8 cellular contexts compared by ENCODE assay signal in the genomic region with DNA sequence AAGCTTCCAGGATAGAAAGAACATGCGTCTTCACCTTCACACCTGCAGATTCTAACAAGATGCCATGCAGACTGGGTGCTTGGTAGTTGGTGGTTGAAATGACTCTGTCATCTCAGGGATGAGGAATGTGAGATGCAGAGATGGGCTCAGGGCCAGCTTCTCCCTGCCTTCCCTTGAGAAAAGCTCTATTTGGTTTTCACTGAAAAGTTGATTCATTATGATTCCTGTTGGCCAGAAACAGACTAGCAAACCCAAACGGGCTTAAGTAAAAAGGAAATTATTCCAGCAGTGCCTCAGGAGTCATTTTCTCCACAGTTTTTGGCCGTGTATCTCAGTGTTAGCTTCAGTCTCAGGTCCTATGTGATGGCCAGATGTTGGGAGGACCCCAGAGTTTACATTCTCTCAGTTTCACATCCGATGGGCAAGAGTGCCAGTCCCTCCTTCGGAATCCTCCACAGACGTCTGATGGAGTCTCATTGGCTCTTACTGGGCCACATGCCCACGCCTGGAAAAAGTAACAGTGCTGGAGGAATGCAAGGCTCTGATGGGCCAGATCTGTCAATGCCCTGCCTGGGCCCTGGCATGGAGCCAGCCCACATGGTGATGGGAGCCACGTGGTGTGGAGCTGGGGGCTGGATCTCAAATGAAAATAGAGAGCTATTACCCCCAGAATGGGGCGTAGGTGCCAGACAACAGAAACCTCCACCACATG. TPM values are rescaled to one million over a fixed set of nuclear protein-coding genes. Genes with fewer than 3 reads are reported as not detected.
DNase-seq lines count a peak whose midpoint lies in the region; ATAC-seq and TF ChIP-seq lines count a peak whose summit lies in the region.

No MANE protein-coding gene starts in this region.

- POLR2A ChIA-PET in A673 (lab: Charles Lee; ENCODE audit: low non-redundant PET) = no interaction called here

- intact Hi-C loops in A673 (cut with micrococcal nuclease; ENCODE audit: unreplicated experiment) = no loop called here

- peak; percentile 21 for DNase-seq in A673 (ENCODE audit: low spot score)
- DNase-seq in brain microvascular endothelial cell = peak; percentile 73
- DNase-seq in lung microvascular endothelial cell (ENCODE audit: low read depth in 2 of 2) = peak; percentile 65
- DNase-seq in stimulated activated CD4-positive, alpha-beta T cell treated with anti-CD3 and anti-CD28 coated beads, Interleukin-4, amount 100 ng/mL, for 1 hour = no peak

- H3K36me3 ChIP-seq in A673 (ENCODE audit: insufficient read depth, low read length, poor library complexity, severe bottlenecking) = peaks cover 5% of the 10 kb centered on the region
- H3K36me3 ChIP-seq in KOPT-K1 (ENCODE audit: insufficient read depth, low read length) = peaks cover 64% of the 10 kb centered on the region
- peaks cover 3% of the 10 kb centered on the region for H3K36me3 ChIP-seq in brain microvascular endothelial cell (replicated peaks)

- ATAC-seq in HG03565 (IDR thresholded peaks at IDR 0.05; ENCODE audit: unreplicated experiment) (no peak), GM21529 (IDR thresholded peaks at IDR 0.05; ENCODE audit: unreplicated experiment) (no peak), HG03342 (IDR thresholded peaks at IDR 0.05; ENCODE audit: unreplicated experiment) (no peak)

- CTCF ChIA-PET in A673 (lab: Charles Lee) = interaction anchor here (1.5 kb wide), 1 partner anchor 10 kb away, joined by 3 read pairs; no protein-coding TSS in a partner anchor

- H3K9me3 ChIP-seq in A673 (ENCODE audit: low read depth, low read length, poor library complexity, severe bottlenecking) = no peaks in the 10 kb centered on the region
- H3K9me3 ChIP-seq in KOPT-K1 (ENCODE audit: insufficient read depth, low read length, poor library complexity, severe bottlenecking) = no peaks in the 10 kb centered on the region

- BruUV-seq in A673 (replicated peaks; lab: Mats Ljungman, UMichigan) = no TSS peak

- TF ChIP-seq CTCF in A673 (conservative IDR thresholded peaks at IDR 0.05; ENCODE audit: low read depth, low read length) = no peak
- TF ChIP-seq CTCF in brain microvascular endothelial cell (IDR thresholded peaks at IDR 0.05; ENCODE audit: low read depth, low read length, missing control alignments) = no peak

- no peak overlapping the region for H3K4me3 ChIP-seq in A673 (ENCODE audit: low read depth, low read length, poor library complexity, severe bottlenecking)
- no peak overlapping the region for H3K4me3 ChIP-seq in brain microvascular endothelial cell (ENCODE audit: low read depth, low read length)

- H3K27me3 ChIP-seq in A673 (replicated peaks; ENCODE audit: insufficient read depth, low read depth, low read length, poor library complexity) = no peaks in the 10 kb centered on the region
- H3K27me3 ChIP-seq in brain microvascular endothelial cell (replicated peaks) = no peaks in the 10 kb centered on the region

- peaks cover 14% of the 10 kb centered on the region for H3K4me1 ChIP-seq in A673 (ENCODE audit: insufficient read depth, low read length, poor library complexity, severe bottlenecking)

- H3K27ac ChIP-seq in A673 (ENCODE audit: low read depth, low read length, poor library complexity, severe bottlenecking) (no peak overlapping the region), KOPT-K1 (ENCODE audit: low read depth, low read length, poor library complexity, severe bottlenecking) (peak overlapping the region; percentile 74), brain microvascular endothelial cell (peak overlapping the region; percentile 90)

- in situ Hi-C loops in brain microvascular endothelial cell (cut with HindIII; ENCODE audit: low pct_ligation_motif_present, low sequenced_read_pairs) = loop anchor here (10.0 kb wide), 1 partner anchor 162 kb away; no protein-coding TSS in a partner anchor

RNA-seq across cellular contexts. Expression of a gene that starts 22.3 kb away (rescaled TPM):
- total RNA-seq in A673 (2021) (29.8 and 32.8 TPM in 2 replicates), lung microvascular endothelial cell (18.1 and 35.7 TPM in 2 replicates)
